ENCODE assay signal across 10 cellular contexts in the genomic region with DNA sequence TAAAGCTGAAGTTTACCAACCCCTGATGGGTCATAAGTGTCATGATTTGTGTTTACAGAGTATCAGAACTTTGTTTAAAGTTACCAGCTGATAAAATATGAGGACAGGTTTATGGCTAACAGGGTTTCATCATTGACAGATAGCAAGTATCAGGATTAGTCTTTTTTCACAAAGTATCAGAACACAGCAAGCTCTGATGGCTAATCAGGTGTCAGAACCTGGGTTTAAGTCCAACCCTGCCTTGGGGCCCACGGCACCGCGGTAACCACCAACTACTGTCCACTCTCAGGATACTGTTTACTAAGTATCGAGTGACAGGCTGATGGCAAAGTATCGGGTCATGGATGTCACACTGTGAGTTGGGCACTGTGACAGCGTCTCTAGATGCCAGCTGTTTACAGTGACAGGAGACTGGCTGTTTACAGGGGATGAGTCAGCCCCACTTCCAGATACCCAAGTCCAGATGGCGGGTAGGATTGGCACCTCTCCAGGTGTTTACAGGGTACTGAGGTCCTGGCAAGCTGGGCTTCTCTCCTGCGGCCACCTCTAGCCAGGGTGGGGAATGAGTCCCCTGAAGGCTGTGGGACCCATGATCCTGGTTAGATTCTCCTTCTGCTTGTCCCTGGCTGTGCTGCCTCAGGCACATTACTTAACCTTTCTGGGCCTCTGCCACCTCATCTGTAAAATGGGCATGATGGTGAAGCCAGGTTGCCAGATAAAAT. TPM values are rescaled to one million over a fixed set of nuclear protein-coding genes. Genes with fewer than 3 reads are reported as not detected.
DNase-seq lines count a peak whose midpoint lies in the region; FAIRE-seq and TF ChIP-seq lines count a peak whose summit lies in the region.
"Had no signal": no experiment of that assay in that cellular context is flagged by ENCODE, and none has a peak within 500 bp of the region (broad histone marks: within the 10 kb centered on the region; RNA-seq: fewer than 3 reads in every experiment).

No MANE protein-coding gene starts in this region.

- no peaks in the 10 kb centered on the region for H3K27me3 Mint-ChIP-seq in activated naive CD8-positive, alpha-beta T cell treated with anti-CD3 and anti-CD28 coated beads for 36 hours

- no peaks in the 10 kb centered on the region for H3K36me3 Mint-ChIP-seq in activated naive CD8-positive, alpha-beta T cell treated with anti-CD3 and anti-CD28 coated beads for 36 hours

- no peak overlapping the region for H3K4me2 ChIP-seq in endothelial cell of umbilical vein (ENCODE audit: insufficient read depth, low read length)

- H3K4me3 ChIP-seq in endothelial cell of umbilical vein (replicated peaks in 1 of 3; ENCODE audit: insufficient read depth in 1 of 3, low read depth in 1 of 3, low read length in 3 of 3) (no peak overlapping the region), thyroid gland (replicated peaks in 1 of 3) (no peak overlapping the region)
- H3K4me3 ChIP-seq: suprapubic skin had no signal

- H3K4me3 Mint-ChIP-seq in activated naive CD8-positive, alpha-beta T cell treated with anti-CD3 and anti-CD28 coated beads for 36 hours, result no peak overlapping the region

- H3K36me3 ChIP-seq in endothelial cell of umbilical vein (ENCODE audit: control insufficient read depth in 2 of 2, extremely low read depth in 1 of 2, insufficient read depth in 2 of 2, low read length in 2 of 2), result no peaks in the 10 kb centered on the region
- no peaks in the 10 kb centered on the region for H3K36me3 ChIP-seq in thyroid gland
- H3K36me3 ChIP-seq: neutrophil, suprapubic skin had no signal

- WGBS in thyroid gland, 2 donors, result 50 to 53% methylated on average over 8 of the region's 8 CpGs

- peaks cover 7% of the 10 kb centered on the region for H3K4me1 ChIP-seq in endothelial cell of umbilical vein (ENCODE audit: control insufficient read depth, extremely low read depth, insufficient read depth, low read length)
- peaks cover 0 to 8% of the 10 kb centered on the region in 2 donors for H3K4me1 ChIP-seq in thyroid gland

- H3K9ac ChIP-seq in endothelial cell of umbilical vein (replicated peaks; ENCODE audit: extremely low read depth, insufficient read depth, low read length), result no peak overlapping the region

- POLR2A ChIA-PET in endothelial cell of umbilical vein (lab: Charles Lee), result interaction anchor here (0.7 kb wide), 2 partner anchors 14 to 491 kb away, joined by 3 to 9 read pairs; no protein-coding TSS in a partner anchor

- H3K9me3 ChIP-seq in endothelial cell of umbilical vein (replicated peaks; ENCODE audit: control insufficient read depth, insufficient read depth, low read length) (no peaks in the 10 kb centered on the region), thyroid gland (no peaks in the 10 kb centered on the region)
- H3K9me3 ChIP-seq: neutrophil, suprapubic skin had no signal

- H3K9me1 ChIP-seq in endothelial cell of umbilical vein (replicated peaks; ENCODE audit: control insufficient read depth, extremely low read depth, insufficient read depth, low read length), result no peaks in the 10 kb centered on the region

- no peaks in the 10 kb centered on the region for H4K20me1 ChIP-seq in endothelial cell of umbilical vein (replicated peaks; ENCODE audit: control insufficient read depth, extremely low read depth, insufficient read depth, low read length)

- intact Hi-C loops in endothelial cell of umbilical vein (cut with micrococcal nuclease) (no loop called here), thyroid gland (cut with DNase I) (no loop called here)

- H3K9me3 Mint-ChIP-seq in activated naive CD8-positive, alpha-beta T cell treated with anti-CD3 and anti-CD28 coated beads for 36 hours, result no peaks in the 10 kb centered on the region

- H3K4me1 Mint-ChIP-seq in activated naive CD8-positive, alpha-beta T cell treated with anti-CD3 and anti-CD28 coated beads for 36 hours, result peaks cover 7% of the 10 kb centered on the region

- no peaks in the 10 kb centered on the region for H3K79me2 ChIP-seq in endothelial cell of umbilical vein (ENCODE audit: control insufficient read depth, insufficient read depth, low read length)

- CTCF ChIA-PET in endothelial cell of umbilical vein (lab: Charles Lee), result interaction anchor here (0.6 to 0.9 kb wide), 3 partner anchors 19 to 27 kb away, joined by 3 to 4 read pairs (median 3); a partner anchor contains a TSS

- DNase-seq in H4 (ENCODE audit: low spot score) (peak; percentile 85), NCI-H524 (lab: John Stamatoyannopoulos, UW) (peak; percentile 94 to 95), endothelial cell of umbilical vein (ENCODE audit: low read depth, low spot score) (peak; percentile 81), putamen (ENCODE audit: low spot score) (peak; percentile 63), NCI-H187 (lab: John Stamatoyannopoulos, UW) (no peak), thyroid gland (no peak), AG08396 (ENCODE audit: low spot score) (no peak)
- DNase-seq in activated naive CD8-positive, alpha-beta T cell treated with anti-CD3 and anti-CD28 coated beads for 36 hours, result no peak

- BruUV-seq in endothelial cell of umbilical vein (replicated peaks; lab: Mats Ljungman, UMichigan), result no TSS peak

- TF ChIP-seq POLR2A in endothelial cell of umbilical vein (IDR thresholded peaks at IDR 0.05; ENCODE audit: low read depth, low read length) (no peak), thyroid gland (IDR thresholded peaks at IDR 0.05) (no peak)

- dilution Hi-C loops in endothelial cell of umbilical vein (cut with MboI; ENCODE audit: extremely low pct_ligation_motif_present, low sequenced_read_pairs), result no loop called here

- H3K27ac ChIP-seq in endothelial cell of umbilical vein (ENCODE audit: insufficient read depth, low read depth, low read length) (no peak overlapping the region), thyroid gland (no peak overlapping the region)
- H3K27ac ChIP-seq: neutrophil, suprapubic skin had no signal

- H2AFZ ChIP-seq in endothelial cell of umbilical vein (ENCODE audit: low read depth, low read length), result peak overlapping the region; percentile 3

- H3K27ac Mint-ChIP-seq in activated naive CD8-positive, alpha-beta T cell treated with anti-CD3 and anti-CD28 coated beads for 36 hours, result no peak overlapping the region

- TF ChIP-seq CTCF in endothelial cell of umbilical vein (IDR thresholded peaks at IDR 0.05; ENCODE audit: extremely low read depth in 1 of 2, insufficient read depth in 1 of 2, low read depth in 1 of 2, low read length in 2 of 2) (no peak), thyroid gland (IDR thresholded peaks at IDR 0.05) (no peak)

- FAIRE-seq in endothelial cell of umbilical vein (lab: Jason Lieb, UNC), result no peak

- H3K27me3 ChIP-seq in endothelial cell of umbilical vein (ENCODE audit: control insufficient read depth in 2 of 2, insufficient read depth in 2 of 2, low read length in 2 of 2), result no peaks in the 10 kb centered on the region
- no peaks in the 10 kb centered on the region for H3K27me3 ChIP-seq in thyroid gland
- H3K27me3 ChIP-seq: neutrophil, suprapubic skin had no signal

TF ChIP-seq in endothelial cell of umbilical vein, 7 proteins besides CTCF, POLR2A, EP300 and RAD21:
- TF ChIP-seq POLR2AphosphoS5 (IDR thresholded peaks at IDR 0.05; ENCODE audit: insufficient read depth, low read depth, low read length) (no peak), FOS (IDR thresholded peaks at IDR 0.05; ENCODE audit: borderline replicate concordance, insufficient read depth, low read length) (peak; percentile 36), JUN (IDR thresholded peaks at IDR 0.05; ENCODE audit: borderline replicate concordance, insufficient read depth, insufficient read length, low read depth) (peak; percentile 53), EZH2 (IDR thresholded peaks at IDR 0.05; ENCODE audit: borderline replicate concordance, low read depth, low read length, severe bottlenecking) (no peak), GATA2 (IDR thresholded peaks at IDR 0.05; ENCODE audit: insufficient read depth, insufficient read length, low read depth, low read length) (no peak)
- TF ChIP-seq, protein P1, sequence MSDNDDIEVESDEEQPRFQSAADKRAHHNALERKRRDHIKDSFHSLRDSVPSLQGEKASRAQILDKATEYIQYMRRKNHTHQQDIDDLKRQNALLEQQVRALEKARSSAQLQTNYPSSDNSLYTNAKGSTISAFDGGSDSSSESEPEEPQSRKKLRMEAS (IDR thresholded peaks at IDR 0.05; ENCODE audit: insufficient read depth, insufficient read length), result no peak
TF ChIP-seq in endothelial cell of umbilical vein: peak in this region for 2.

RNA-seq across cellular contexts. Expression of a gene that starts 21.8 kb away (rescaled TPM):
- 8.7 and 9.3 TPM in 2 replicates for total RNA-seq in H4 (2014; rRNA removed; shearing (Covaris generic))
- 17.2 and 17.4 TPM in 2 replicates for total RNA-seq in endothelial cell of umbilical vein
- 10.2 and 12.4 TPM in 2 replicates for polyA plus RNA-seq in endothelial cell of umbilical vein
- 8.4 and 9.5 TPM in 2 replicates for polyA plus RNA-seq in endothelial cell of umbilical vein (2011; cell fraction: cytosol; rRNA removed)
- polyA plus RNA-seq in endothelial cell of umbilical vein (2011; cell fraction: nucleus; rRNA removed), result 20.7 and 22.0 TPM in 2 replicates
- 6.3 and 10.6 TPM in 2 replicates for polyA plus RNA-seq in endothelial cell of umbilical vein (2012)
- polyA minus RNA-seq in endothelial cell of umbilical vein, result 6.0 and 8.6 TPM in 2 replicates
- polyA minus RNA-seq in endothelial cell of umbilical vein (2011; cell fraction: cytosol; rRNA and poly(A)+ RNA removed), result 14.2 TPM
- polyA minus RNA-seq in endothelial cell of umbilical vein (2011; cell fraction: nucleus; rRNA and poly(A)+ RNA removed), result 9.4 and 13.4 TPM in 2 replicates
- total RNA-seq in thyroid gland, result 100 to 1,000 TPM in 2 of 4 donors, 10 to 100 TPM in 2; 51.1 to 120 (median 82.8) TPM
- total RNA-seq in activated naive CD8-positive, alpha-beta T cell treated with anti-CD3 and anti-CD28 coated beads for 36 hours, result 10 to 100 TPM; 20.1 to 20.6 TPM

RNA-seq across cellular contexts. Expression of a gene that starts 57.0 kb away (rescaled TPM):
- 2.4 TPM in 2 replicates for total RNA-seq in H4 (2014; rRNA removed; shearing (Covaris generic))
- not detected in 2 replicates for total RNA-seq in endothelial cell of umbilical vein
- not detected in 2 replicates for polyA plus RNA-seq in endothelial cell of umbilical vein
- not detected in 2 replicates for polyA plus RNA-seq in endothelial cell of umbilical vein (2011; cell fraction: cytosol; rRNA removed)
- not detected in 2 replicates for polyA plus RNA-seq in endothelial cell of umbilical vein (2011; cell fraction: nucleus; rRNA removed)
- not detected in 2 replicates for polyA plus RNA-seq in endothelial cell of umbilical vein (2012)
- not detected in 2 replicates for polyA minus RNA-seq in endothelial cell of umbilical vein
- not detected for polyA minus RNA-seq in endothelial cell of umbilical vein (2011; cell fraction: cytosol; rRNA and poly(A)+ RNA removed)
- not detected in 2 replicates for polyA minus RNA-seq in endothelial cell of umbilical vein (2011; cell fraction: nucleus; rRNA and poly(A)+ RNA removed)
- total RNA-seq in thyroid gland, result 1 to 10 TPM in 1 of 4 donors, under 1 TPM in 1, not detected in 2; 0.93 to 1.1 TPM
- total RNA-seq in activated naive CD8-positive, alpha-beta T cell treated with anti-CD3 and anti-CD28 coated beads for 36 hours, result 10 to 100 TPM; 26.5 to 26.9 TPM

Comparison
In these comparisons a context has a peak if more than half of its experiments do, and no peak if none do; other contexts are left out.
1. DNase-seq: peak in H4 (single experiment), NCI-H524 (2 of 2), endothelial cell of umbilical vein (single experiment) and putamen (single experiment); none in NCI-H187 (0 of 2), thyroid gland (0 of 2), AG08396 (single experiment) and activated naive CD8-positive, alpha-beta T cell treated with anti-CD3 and anti-CD28 coated beads for 36 hours (single experiment).